18 cellular contexts compared by ENCODE assay signal in the genomic region with DNA sequence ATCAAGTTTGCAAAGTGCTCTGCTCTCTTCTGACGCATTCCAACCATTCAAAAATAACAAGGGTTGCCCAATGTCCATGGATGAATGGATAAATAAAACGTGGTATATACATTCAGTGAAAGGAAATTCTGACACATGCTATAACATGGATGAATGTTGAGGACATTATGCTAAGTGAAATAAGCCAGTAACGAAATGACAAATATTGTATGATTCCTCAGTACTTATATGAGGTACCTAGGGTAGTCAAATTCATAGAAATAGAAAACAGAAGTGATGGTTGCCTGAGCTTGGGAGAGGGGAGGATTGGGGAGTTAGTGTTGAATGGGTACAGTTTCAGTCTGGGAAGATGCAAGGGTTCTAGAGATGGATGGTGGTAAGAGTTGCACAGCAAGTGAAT. TPM values are rescaled to one million over a fixed set of nuclear protein-coding genes. Genes with fewer than 3 reads are reported as not detected.
DNase-seq lines count a peak whose midpoint lies in the region; ATAC-seq and TF ChIP-seq lines count a peak whose summit lies in the region.
"Had no signal": no experiment of that assay in that cellular context is flagged by ENCODE, and none has a peak within 500 bp of the region (broad histone marks: within the 10 kb centered on the region; RNA-seq: fewer than 3 reads in every experiment).

No MANE protein-coding gene starts in this region.

- CTCF ChIA-PET in CD8-positive, alpha-beta memory T cell (lab: Charles Lee), result interaction anchor here (1.6 kb wide), 1 partner anchor 34 kb away, joined by 6 read pairs; the partner anchor contains the start of gene SH3BP5

- POLR2A ChIA-PET in CD8-positive, alpha-beta memory T cell (lab: Charles Lee), result no interaction called here

- no peak for ATAC-seq in body of pancreas
- ATAC-seq in stimulated activated effector memory CD8-positive, alpha-beta T cell treated with anti-CD3 and anti-CD28 coated beads, Interleukin-12 subunit alpha, Interleukin-12 subunit beta, amount 100 ng/mL, for 72 hours, result peak; percentile 88
- ATAC-seq: foreskin keratinocyte had no signal

- intact Hi-C loops in CD14-positive monocyte (cut with micrococcal nuclease) (loop anchor here (5.0 kb wide), 1 partner anchor 34 kb away; the partner anchor contains the start of gene SH3BP5 (in 2 of the 2)), body of pancreas (cut with DNase I) (no loop called here)

- H3K9me3 ChIP-seq in CD8-positive, alpha-beta memory T cell (ENCODE audit: low read length), result no peaks in the 10 kb centered on the region
- H3K9me3 ChIP-seq in body of pancreas, result no peaks in the 10 kb centered on the region
- H3K9me3 ChIP-seq: HAP-1, testis had no signal

- TF ChIP-seq CTCF in CD14-positive monocyte (IDR thresholded peaks at IDR 0.05) (no peak), body of pancreas (IDR thresholded peaks at IDR 0.05) (no peak)

- H3K4me3 Mint-ChIP-seq in CD14-positive monocyte, result no peak overlapping the region
- peak overlapping the region in 4 of 7 donors; percentile 15 to 49 (median 30) for H3K4me3 Mint-ChIP-seq in CD8-positive, alpha-beta memory T cell
- H3K4me3 Mint-ChIP-seq in stimulated activated effector memory CD8-positive, alpha-beta T cell treated with anti-CD3 and anti-CD28 coated beads, Interleukin-12 subunit alpha, Interleukin-12 subunit beta, amount 100 ng/mL, for 72 hours, result peak overlapping the region; percentile 2

- peaks cover 62% of the 10 kb centered on the region for H3K4me1 Mint-ChIP-seq in CD14-positive monocyte
- peaks cover 77 to 99% (median 95%) of the 10 kb centered on the region in 3 donors for H3K4me1 Mint-ChIP-seq in CD8-positive, alpha-beta memory T cell
- peaks cover 82% of the 10 kb centered on the region for H3K4me1 Mint-ChIP-seq in stimulated activated effector memory CD8-positive, alpha-beta T cell treated with anti-CD3 and anti-CD28 coated beads, Interleukin-12 subunit alpha, Interleukin-12 subunit beta, amount 100 ng/mL, for 72 hours

- H3K27me3 Mint-ChIP-seq in CD14-positive monocyte (ENCODE audit: low read depth in 3 of 3), result peaks cover 0 to 11% (median 7%) of the 10 kb centered on the region in 3 donors
- H3K27me3 Mint-ChIP-seq in CD8-positive, alpha-beta memory T cell, result no peaks in the 10 kb centered on the region

- peaks cover 20% of the 10 kb centered on the region for H3K36me3 ChIP-seq in CD8-positive, alpha-beta memory T cell (ENCODE audit: insufficient read depth, low read length)
- no peaks in the 10 kb centered on the region for H3K36me3 ChIP-seq in body of pancreas (replicated peaks in 1 of 2; ENCODE audit: insufficient read depth in 1 of 2, low read depth in 2 of 2)
- H3K36me3 ChIP-seq: HAP-1 had no signal

- H3K27me3 ChIP-seq in CD8-positive, alpha-beta memory T cell (ENCODE audit: insufficient read depth, low read length, poor library complexity, severe bottlenecking), result no peaks in the 10 kb centered on the region
- H3K27me3 ChIP-seq in body of pancreas, result no peaks in the 10 kb centered on the region
- H3K27me3 ChIP-seq: foreskin keratinocyte, testis had no signal

- DNase-seq in CD14-positive monocyte (ENCODE audit: low spot score), result no peak
- no peak for DNase-seq in CD8-positive, alpha-beta memory T cell
- DNase-seq in body of pancreas, result no peak
- no peak for DNase-seq in stimulated activated effector memory CD8-positive, alpha-beta T cell treated with anti-CD3 and anti-CD28 coated beads, Interleukin-12 subunit alpha, Interleukin-12 subunit beta, amount 100 ng/mL, for 72 hours (ENCODE audit: low spot score in 2 of 2)
- DNase-seq in activated effector memory CD4-positive, alpha-beta T cell treated with Interleukin-2 at 50 U/mL for 16 hours, result no peak
- no peak for DNase-seq in NCI-H1436 treated with DMSO at 0.1 percent for 48 hours (lab: John Stamatoyannopoulos, UW)
- no peak for DNase-seq in germinal center (ENCODE audit: low spot score)
- DNase-seq: activated CD4-positive, alpha-beta T cell treated with anti-CD3 and anti-CD28 coated beads, Interleukin-2, amount 50 U/mL, for 48 hours; Calu3; foreskin keratinocyte; kidney; NCI-H1930; NCI-H226; SHP77; stimulated activated CD4-positive, alpha-beta T cell treated with anti-CD3 and anti-CD28 coated beads, Interleukin-12 subunit alpha, Interleukin-12 subunit beta, amount 100 ng/mL, for 4 hours; testis had no signal

- no peak for TF ChIP-seq POLR2A in body of pancreas (IDR thresholded peaks at IDR 0.05)

- peak overlapping the region in 4 of 7 donors; percentile 0 to 46 (median 2) for H3K27ac Mint-ChIP-seq in CD14-positive monocyte
- H3K27ac Mint-ChIP-seq in CD8-positive, alpha-beta memory T cell, result peak overlapping the region in 7 of 8 donors; percentile 2 to 71 (median 18)
- H3K27ac Mint-ChIP-seq in stimulated activated effector memory CD8-positive, alpha-beta T cell treated with anti-CD3 and anti-CD28 coated beads, Interleukin-12 subunit alpha, Interleukin-12 subunit beta, amount 100 ng/mL, for 72 hours, result peak overlapping the region; percentile 43

- H3K36me3 Mint-ChIP-seq in CD14-positive monocyte, result peaks cover 52 to 54% of the 10 kb centered on the region in 2 donors
- peaks cover 26 to 55% (median 46%) of the 10 kb centered on the region in 3 donors for H3K36me3 Mint-ChIP-seq in CD8-positive, alpha-beta memory T cell
- H3K36me3 Mint-ChIP-seq in stimulated activated effector memory CD8-positive, alpha-beta T cell treated with anti-CD3 and anti-CD28 coated beads, Interleukin-12 subunit alpha, Interleukin-12 subunit beta, amount 100 ng/mL, for 72 hours, result peaks cover 28% of the 10 kb centered on the region

- no peak overlapping the region for H3K27ac ChIP-seq in CD8-positive, alpha-beta memory T cell (ENCODE audit: low read depth, low read length)
- peak overlapping the region in 3 of 4 donors; percentile 10 to 55 (median 31) for H3K27ac ChIP-seq in body of pancreas
- H3K27ac ChIP-seq: foreskin keratinocyte, KMS-11, testis had no signal

- peaks cover 0 to 7% (median 2%) of the 10 kb centered on the region in 7 donors for H3K9me3 Mint-ChIP-seq in CD14-positive monocyte
- H3K9me3 Mint-ChIP-seq in CD8-positive, alpha-beta memory T cell, result no peaks in the 10 kb centered on the region
- no peaks in the 10 kb centered on the region for H3K9me3 Mint-ChIP-seq in stimulated activated effector memory CD8-positive, alpha-beta T cell treated with anti-CD3 and anti-CD28 coated beads, Interleukin-12 subunit alpha, Interleukin-12 subunit beta, amount 100 ng/mL, for 72 hours

- WGBS in body of pancreas, 2 donors, result 84 to 88% methylated on average over 3 of the region's 3 CpGs

- peaks cover 91% of the 10 kb centered on the region for H3K4me1 ChIP-seq in CD8-positive, alpha-beta memory T cell (ENCODE audit: insufficient read depth, low read length)
- peaks cover 17% of the 10 kb centered on the region for H3K4me1 ChIP-seq in body of pancreas
- H3K4me1 ChIP-seq: foreskin keratinocyte had no signal

- no peak overlapping the region for H3K4me3 ChIP-seq in CD8-positive, alpha-beta memory T cell (ENCODE audit: low read length)
- H3K4me3 ChIP-seq in body of pancreas, result no peak overlapping the region
- H3K4me3 ChIP-seq: HAP-1, testis had no signal

RNA-seq across cellular contexts. Expression of gene SH3BP5, which starts 33.9 kb away (rescaled TPM):
- 10 to 100 TPM; 10.7 to 22.8 TPM for polyA plus RNA-seq in CD14-positive monocyte
- 10 to 100 TPM; 14.2 to 15.5 TPM for total RNA-seq in CD8-positive, alpha-beta memory T cell
- polyA plus RNA-seq in CD8-positive, alpha-beta memory T cell, result 84.3 TPM
- 10 to 100 TPM; 13.7 to 21.8 TPM for total RNA-seq in body of pancreas

Comparison
In these comparisons a context has a peak if more than half of its experiments do, and no peak if none do; other contexts are left out.
1. H3K4me3 Mint-ChIP-seq: peak in CD8-positive, alpha-beta memory T cell (4 of 7) and stimulated activated effector memory CD8-positive, alpha-beta T cell treated with anti-CD3 and anti-CD28 coated beads, Interleukin-12 subunit alpha, Interleukin-12 subunit beta, amount 100 ng/mL, for 72 hours (single experiment); none in CD14-positive monocyte (0 of 2).
2. Peak in every context shown above with its lines, with median percentiles within 50 percentile points of each other: H3K27ac Mint-ChIP-seq.